8 cellular contexts compared by ENCODE assay signal in genomic region chr4:126086041-126086440, GRCh38.
"Had no signal": no experiment of that assay in that cellular context is flagged by ENCODE, and none has a peak within 500 bp of the region (broad histone marks: within the 10 kb centered on the region; RNA-seq: fewer than 3 reads in every experiment).

No MANE protein-coding gene starts in this region.

- H3K4me3 ChIP-seq: GM12878 had no signal

- DNase-seq: GDM1, GF-D8 had no signal

- ATAC-seq: GM12878 had no signal

- FAIRE-seq: G401.6, GM12878, GM12891, GM12892, GM18507, GM19239 had no signal
